ENCODE assay signal across 27 cellular contexts in genomic region chr15:74628949-74629348, GRCh38. TPM values are rescaled to one million over a fixed set of nuclear protein-coding genes. Genes with fewer than 3 reads are reported as not detected.
A peak's percentile ranks its signal among the peaks of the same experiment; 100 is the strongest.
DNase-seq lines count a peak whose midpoint lies in the region; ATAC-seq and TF ChIP-seq lines count a peak whose summit lies in the region.
"Had no signal": no experiment of that assay in that cellular context is flagged by ENCODE, and none has a peak within 500 bp of the region (broad histone marks: within the 10 kb centered on the region; RNA-seq: fewer than 3 reads in every experiment).

No MANE protein-coding gene starts in this region.

- H3F3A ChIP-seq in smooth muscle cell (ENCODE audit: low read depth): peaks cover 4% of the 10 kb centered on the region

- no peaks in the 10 kb centered on the region for H3K4me1 ChIP-seq in smooth muscle cell (ENCODE audit: low read depth)
- H3K4me1 ChIP-seq: A549, foreskin keratinocyte, SJCRH30 had no signal

- H3K27ac ChIP-seq in smooth muscle cell (ENCODE audit: low read depth): no peak overlapping the region
- H3K27ac ChIP-seq: A549, foreskin keratinocyte, ovary, SJCRH30, upper lobe of right lung had no signal

- H3K27me3 ChIP-seq in smooth muscle cell (ENCODE audit: low read depth): no peaks in the 10 kb centered on the region
- H3K27me3 ChIP-seq: foreskin keratinocyte, ovary, SJCRH30, upper lobe of right lung had no signal

- no peak overlapping the region for H3K4me2 ChIP-seq in smooth muscle cell
- H3K4me2 ChIP-seq: A549 had no signal

- no peak overlapping the region for H3K9ac ChIP-seq in smooth muscle cell (ENCODE audit: low read depth)

- H3K4me3 Mint-ChIP-seq in activated T-cell treated with anti-CD3 and anti-CD28 coated beads, Interleukin-2, amount 50 U/mL, for 24 hours: no peak overlapping the region
- H3K4me3 Mint-ChIP-seq in activated T-cell treated with anti-CD3 and anti-CD28 coated beads, Interleukin-2, amount 50 U/mL, for 72 hours: no peak overlapping the region
- H3K4me3 Mint-ChIP-seq in activated naive CD8-positive, alpha-beta T cell treated with anti-CD3 and anti-CD28 coated beads for 36 hours: no peak overlapping the region
- H3K4me3 Mint-ChIP-seq: effector memory CD8-positive, alpha-beta T cell; naive thymus-derived CD4-positive, alpha-beta T cell had no signal

- H3K36me3 Mint-ChIP-seq in activated T-cell treated with anti-CD3 and anti-CD28 coated beads, Interleukin-2, amount 50 U/mL, for 24 hours (ENCODE audit: low read depth): peaks cover 93% of the 10 kb centered on the region
- peaks cover 11% of the 10 kb centered on the region in 2 donors for H3K36me3 Mint-ChIP-seq in activated T-cell treated with anti-CD3 and anti-CD28 coated beads, Interleukin-2, amount 50 U/mL, for 72 hours (ENCODE audit: insufficient read depth in 2 of 2)
- peaks cover 16% of the 10 kb centered on the region for H3K36me3 Mint-ChIP-seq in activated naive CD8-positive, alpha-beta T cell treated with anti-CD3 and anti-CD28 coated beads for 36 hours

- H3K27ac Mint-ChIP-seq in activated T-cell treated with anti-CD3 and anti-CD28 coated beads, Interleukin-2, amount 50 U/mL, for 24 hours: peak overlapping the region; percentile 82
- no peak overlapping the region for H3K27ac Mint-ChIP-seq in activated T-cell treated with anti-CD3 and anti-CD28 coated beads, Interleukin-2, amount 50 U/mL, for 72 hours
- peak overlapping the region; percentile 73 for H3K27ac Mint-ChIP-seq in activated naive CD8-positive, alpha-beta T cell treated with anti-CD3 and anti-CD28 coated beads for 36 hours

- peaks cover 17% of the 10 kb centered on the region for H3K4me1 Mint-ChIP-seq in activated T-cell treated with anti-CD3 and anti-CD28 coated beads, Interleukin-2, amount 50 U/mL, for 24 hours (ENCODE audit: low read depth)
- peaks cover 10% of the 10 kb centered on the region for H3K4me1 Mint-ChIP-seq in activated T-cell treated with anti-CD3 and anti-CD28 coated beads, Interleukin-2, amount 50 U/mL, for 72 hours (ENCODE audit: low read depth)
- H3K4me1 Mint-ChIP-seq in activated naive CD8-positive, alpha-beta T cell treated with anti-CD3 and anti-CD28 coated beads for 36 hours: peaks cover 29% of the 10 kb centered on the region

- no peaks in the 10 kb centered on the region for H3K9me3 ChIP-seq in smooth muscle cell (replicated peaks; ENCODE audit: low read depth)
- H3K9me3 ChIP-seq: A549, ovary, SJCRH30, upper lobe of right lung had no signal

- ATAC-seq in activated T-cell treated with anti-CD3 and anti-CD28 coated beads, Interleukin-2, amount 50 U/mL, for 72 hours (replicated peaks in 1 of 2): no peak
- ATAC-seq: A549; effector memory CD8-positive, alpha-beta T cell; esophagus mucosa; foreskin keratinocyte; left lobe of liver; naive thymus-derived CD4-positive, alpha-beta T cell; Panc1; upper lobe of right lung had no signal

- no peak for DNase-seq in activated T-cell treated with anti-CD3 and anti-CD28 coated beads, Interleukin-2, amount 50 U/mL, for 24 hours
- no peak for DNase-seq in activated T-cell treated with anti-CD3 and anti-CD28 coated beads, Interleukin-2, amount 50 U/mL, for 72 hours
- DNase-seq in HuH-7.5 (ENCODE audit: low spot score) (peak; percentile 5), posterior vena cava (ENCODE audit: low spot score) (peak; percentile 57), RPMI8226 (no peak), smooth muscle cell (lab: John Stamatoyannopoulos, UW; ENCODE audit: unreplicated experiment) (no peak), NCI-H146 (lab: John Stamatoyannopoulos, UW) (no peak)
- DNase-seq in activated naive CD8-positive, alpha-beta T cell treated with anti-CD3 and anti-CD28 coated beads for 36 hours: no peak
- DNase-seq: activated gamma-delta T cell; amygdala; COR-L47; DND-41; effector memory CD8-positive, alpha-beta T cell; foreskin keratinocyte; GOT3; KG1; mesendoderm; naive thymus-derived CD4-positive, alpha-beta T cell; NCI-H1436 treated with DMSO at 0.1 percent for 48 hours; NCI-H510A treated with DMSO at 0.1 percent for 48 hours; SJCRH30; upper lobe of right lung had no signal

- no peak overlapping the region for H2AFZ ChIP-seq in smooth muscle cell (ENCODE audit: low read depth)

- peaks cover 90% of the 10 kb centered on the region for H4K20me1 ChIP-seq in smooth muscle cell (ENCODE audit: low read depth)

- no peaks in the 10 kb centered on the region for H3K27me3 Mint-ChIP-seq in activated T-cell treated with anti-CD3 and anti-CD28 coated beads, Interleukin-2, amount 50 U/mL, for 24 hours
- no peaks in the 10 kb centered on the region for H3K27me3 Mint-ChIP-seq in activated T-cell treated with anti-CD3 and anti-CD28 coated beads, Interleukin-2, amount 50 U/mL, for 72 hours (ENCODE audit: low read depth)
- H3K27me3 Mint-ChIP-seq in activated naive CD8-positive, alpha-beta T cell treated with anti-CD3 and anti-CD28 coated beads for 36 hours: no peaks in the 10 kb centered on the region
- H3K27me3 Mint-ChIP-seq: effector memory CD8-positive, alpha-beta T cell; naive thymus-derived CD4-positive, alpha-beta T cell had no signal

- H3K79me2 ChIP-seq in smooth muscle cell (ENCODE audit: low read depth): no peaks in the 10 kb centered on the region

- 93% methylated on average over 5 of the region's 5 CpGs for WGBS in smooth muscle cell (ENCODE audit: low lambda C conversion rate)

- no peak overlapping the region for H3K4me3 ChIP-seq in smooth muscle cell
- H3K4me3 ChIP-seq: A549, ovary, SJCRH30, upper lobe of right lung had no signal

- intact Hi-C loops in posterior vena cava (cut with DNase I): no loop called here

- H3K36me3 ChIP-seq in smooth muscle cell (ENCODE audit: low read depth): peaks cover 4% of the 10 kb centered on the region
- H3K36me3 ChIP-seq: ovary had no signal

- H3K9me3 Mint-ChIP-seq in activated T-cell treated with anti-CD3 and anti-CD28 coated beads, Interleukin-2, amount 50 U/mL, for 24 hours: no peaks in the 10 kb centered on the region
- H3K9me3 Mint-ChIP-seq in activated T-cell treated with anti-CD3 and anti-CD28 coated beads, Interleukin-2, amount 50 U/mL, for 72 hours: no peaks in the 10 kb centered on the region
- no peaks in the 10 kb centered on the region for H3K9me3 Mint-ChIP-seq in activated naive CD8-positive, alpha-beta T cell treated with anti-CD3 and anti-CD28 coated beads for 36 hours
- H3K9me3 Mint-ChIP-seq: effector memory CD8-positive, alpha-beta T cell; naive thymus-derived CD4-positive, alpha-beta T cell had no signal

- no peak for TF ChIP-seq CTCF in smooth muscle cell (IDR thresholded peaks at IDR 0.05; ENCODE audit: borderline replicate concordance, insufficient read depth, poor library complexity, severe bottlenecking)

RNA-seq across cellular contexts. Expression of gene CLK3, which starts 13.3 kb away (rescaled TPM):
- 100 to 1,000 TPM; 116 to 120 TPM for total RNA-seq in activated T-cell treated with anti-CD3 and anti-CD28 coated beads, Interleukin-2, amount 50 U/mL, for 72 hours
- total RNA-seq in activated naive CD8-positive, alpha-beta T cell treated with anti-CD3 and anti-CD28 coated beads for 36 hours: 100 to 1,000 TPM; 102 to 103 TPM
- 10 to 100 TPM; 37.7 to 42.3 TPM for total RNA-seq in posterior vena cava
- total RNA-seq in smooth muscle cell: 92.4 and 105 TPM in 2 replicates
- polyA plus RNA-seq in smooth muscle cell: 68.8 and 72.6 TPM in 2 replicates

Comparison
In these comparisons a context has a peak if more than half of its experiments do, and no peak if none do; other contexts are left out.
1. DNase-seq: peak in HuH-7.5 (single experiment) and posterior vena cava (single experiment); none in activated T-cell treated with anti-CD3 and anti-CD28 coated beads, Interleukin-2, amount 50 U/mL, for 24 hours (single experiment), activated T-cell treated with anti-CD3 and anti-CD28 coated beads, Interleukin-2, amount 50 U/mL, for 72 hours (0 of 2), activated naive CD8-positive, alpha-beta T cell treated with anti-CD3 and anti-CD28 coated beads for 36 hours (single experiment), RPMI8226 (single experiment), smooth muscle cell (single experiment) and NCI-H146 (single experiment).